ENCODE assay signal across 12 cellular contexts in genomic region chr2:72755647-72756423, GRCh38.
DNase-seq lines count a peak whose midpoint lies in the region; ATAC-seq and TF ChIP-seq lines count a peak whose summit lies in the region.
"Had no signal": no experiment of that assay in that cellular context is flagged by ENCODE, and none has a peak within 500 bp of the region (broad histone marks: within the 10 kb centered on the region; RNA-seq: fewer than 3 reads in every experiment).

No MANE protein-coding gene starts in this region.

- intact Hi-C loops in vagina (cut with DNase I) = no loop called here

- H3K9me3 ChIP-seq in HEK293 (ENCODE audit: control insufficient read depth, insufficient read depth, low read depth, low read length) (no peaks in the 10 kb centered on the region), vagina (no peaks in the 10 kb centered on the region)

- no peak for TF ChIP-seq CTCF in AG09319 (IDR thresholded peaks at IDR 0.05; ENCODE audit: low read depth, low read length)
- no peak for TF ChIP-seq CTCF in HEK293 (tag by site-specific recombination; IDR thresholded peaks at IDR 0.05)
- no peak for TF ChIP-seq CTCF in foreskin keratinocyte (conservative IDR thresholded peaks at IDR 0.05)
- no peak for TF ChIP-seq CTCF in vagina (IDR thresholded peaks at IDR 0.05)

- H3K36me3 ChIP-seq in HEK293 (ENCODE audit: control insufficient read depth in 2 of 2, insufficient read depth in 1 of 2, low read length in 2 of 2) (no peaks in the 10 kb centered on the region), vagina (no peaks in the 10 kb centered on the region)
- H3K36me3 ChIP-seq: neural progenitor cell had no signal

- no peak for TF ChIP-seq POLR2A in vagina (IDR thresholded peaks at IDR 0.05)

- H3K4me1 ChIP-seq in HEK293 (ENCODE audit: control insufficient read depth, insufficient read depth, low read length) = peaks cover 15% of the 10 kb centered on the region; the same call in 1 of the 2 replicates
- peaks cover 41% of the 10 kb centered on the region for H3K4me1 ChIP-seq in foreskin keratinocyte
- H3K4me1 ChIP-seq in vagina = peaks cover 5% of the 10 kb centered on the region

- H3K27ac ChIP-seq in HEK293 (ENCODE audit: extremely low read depth, low read depth, low read length) (no peak overlapping the region), foreskin keratinocyte (no peak overlapping the region), vagina (no peak overlapping the region)
- H3K27ac ChIP-seq: neural progenitor cell had no signal

- ATAC-seq in SK-N-SH treated with all-trans-retinoic acid at 6 μM for 48 hours (peak; percentile 45; the same call in 2 of the 3 replicates), foreskin keratinocyte (peak; percentile 31), HG03159 (IDR thresholded peaks at IDR 0.05; ENCODE audit: unreplicated experiment) (no peak)

- DNase-seq in AG09319 (ENCODE audit: extremely low read depth, low read depth) (peak; percentile 76), foreskin keratinocyte (peak in 1 of 2 donors; percentile 65), NCI-H2227 treated with DMSO at 0.1 percent for 48 hours (lab: John Stamatoyannopoulos, UW) (no peak), kidney glomerular epithelial cell (lab: John Stamatoyannopoulos, UW) (no peak), vagina (ENCODE audit: extremely low spot score in 2 of 2) (no peak)
- DNase-seq: activated naive CD8-positive, alpha-beta T cell treated with anti-CD3 and anti-CD28 coated beads for 36 hours; MV-4-11; SIG-M5 had no signal

- H3K4me3 ChIP-seq in HEK293 (ENCODE audit: low read depth, low read length) (no peak overlapping the region), vagina (no peak overlapping the region)
- H3K4me3 ChIP-seq: neural progenitor cell had no signal

- POLR2A ChIA-PET in HEK293 (lab: Yijun Ruan, JAX) = no interaction called here

- CTCF ChIA-PET in HEK293 (lab: Yijun Ruan, JAX) = interaction anchor here (0.5 to 1.6 kb wide), 7 partner anchors 9 to 420 kb away, joined by 3 to 10 read pairs (median 5); no protein-coding TSS in a partner anchor

- H3K27me3 ChIP-seq in foreskin keratinocyte (no peaks in the 10 kb centered on the region), vagina (no peaks in the 10 kb centered on the region)
- H3K27me3 ChIP-seq: neural progenitor cell had no signal

TF ChIP-seq in HEK293, 187 proteins besides CTCF, POLR2A, EP300 and RAD21:
- TF ChIP-seq ZNF843 (tag by site-specific recombination; IDR thresholded peaks at IDR 0.05) (no peak), PRDM6 (tag by site-specific recombination; IDR thresholded peaks at IDR 0.05) (0 out of 2 replicates have a peak, but pooled peaks have one; percentile 8), ZNF423 (tag by site-specific recombination; IDR thresholded peaks at IDR 0.05) (no peak)
TF ChIP-seq in HEK293: peak in this region for 1.

TF ChIP-seq in SK-N-SH treated with all-trans-retinoic acid at 6 μM for 48 hours, 23 proteins besides CTCF, POLR2A, EP300 and RAD21:
- TF ChIP-seq TSHZ2 (CRISPR knock-in tag; IDR thresholded peaks at IDR 0.05) = no peak
- TF ChIP-seq ISL1 (CRISPR knock-in tag; IDR thresholded peaks at IDR 0.05) = no peak
- peak; percentile 65; the same call in 1 of the 2 replicates for TF ChIP-seq ZFP30 (CRISPR knock-in tag; IDR thresholded peaks at IDR 0.05)
- TF ChIP-seq CREB5 (CRISPR knock-in tag; IDR thresholded peaks at IDR 0.05; ENCODE audit: low read depth) = no peak
TF ChIP-seq in SK-N-SH treated with all-trans-retinoic acid at 6 μM for 48 hours: peak in this region for 1.
